Comparison of ENCODE assay signal across 38 cellular contexts in genomic region chr7:4866528-4867496, GRCh38. TPM values are rescaled to one million over a fixed set of nuclear protein-coding genes. Genes with fewer than 3 reads are reported as not detected.
"Had no signal": no experiment of that assay in that cellular context is flagged by ENCODE, and none has a peak within 500 bp of the region (broad histone marks: within the 10 kb centered on the region; RNA-seq: fewer than 3 reads in every experiment).

No MANE protein-coding gene starts in this region.

- H3K36me3 ChIP-seq: Peyer's patch had no signal

- FAIRE-seq: bronchial epithelial cell had no signal

- H3K4me1 ChIP-seq: Peyer's patch had no signal

- ATAC-seq: activated naive CD4-positive, alpha-beta T cell treated with anti-CD3 and anti-CD28 coated beads, Interleukin-2, amount 50 U/mL, for 72 hours; activated T-cell treated with anti-CD3 and anti-CD28 coated beads, Interleukin-2, amount 50 U/mL, for 4 hours; PC-3 had no signal

- H3K27me3 ChIP-seq: Peyer's patch had no signal

- H3K4me3 ChIP-seq: Peyer's patch had no signal

- DNase-seq: activated B cell treated with CpG ODN at 0.5 μM for 24 hours; activated CD4-positive, alpha-beta memory T cell treated with anti-CD3 and anti-CD28 coated beads for 36 hours; activated CD4-positive, alpha-beta T cell treated with anti-CD3 and anti-CD28 coated beads for 4 hours; activated CD4-positive, alpha-beta T cell treated with anti-CD3 and anti-CD28 coated beads, Interleukin-2, amount 50 U/mL, for 1 hour; activated CD4-positive, CD25-positive, alpha-beta regulatory T cell treated with anti-CD3 and anti-CD28 coated beads, Interleukin-2, amount 50 U/mL, for 72 hours; activated CD8-positive, alpha-beta memory T cell treated with anti-CD3 and anti-CD28 coated beads, Interleukin-2, amount 50 U/mL, for 4 hours; activated gamma-delta T cell treated with Interleukin-2 at 50 U/mL for 16 hours; activated naive CD4-positive, alpha-beta T cell treated with anti-CD3 and anti-CD28 coated beads for 36 hours; activated T-cell treated with anti-CD3 and anti-CD28 coated beads for 4 hours; activated T-cell treated with anti-CD3 and anti-CD28 coated beads, Interleukin-2, amount 50 U/mL, for 4 hours; anterior cingulate cortex; IMR-90; Karpas-422; KBM-7; NCI-H1048; NCI-H1105 treated with DMSO at 0.1 percent for 48 hours; NCI-H1436; NCI-H1694; NCI-H1930; NCI-H2081 treated with DMSO at 0.1 percent for 48 hours; NCI-H226; NCI-H446 treated with DMSO at 0.1 percent for 48 hours; NCI-H524; NCI-H69; NCI-H82; PC-3; Peyer's patch; RPMI8226; SIG-M5; SW 1271; T-helper 1 cell; T-helper 2 cell; T-helper 9 cell had no signal

- H3K27ac ChIP-seq: Peyer's patch, VCaP had no signal

RNA-seq across cellular contexts. Expression of gene PAPOLB, which starts 5.0 kb away (rescaled TPM):
- total RNA-seq: activated CD4-positive, alpha-beta memory T cell treated with anti-CD3 and anti-CD28 coated beads for 36 hours; activated naive CD4-positive, alpha-beta T cell treated with anti-CD3 and anti-CD28 coated beads for 36 hours; activated naive CD4-positive, alpha-beta T cell treated with anti-CD3 and anti-CD28 coated beads, Interleukin-2, amount 50 U/mL, for 72 hours; activated T-helper 1 cell treated with anti-CD3 and anti-CD28 coated beads, Interleukin-12 subunit alpha, Interleukin-12 subunit beta, Interleukin-2, Interleukin-4 antibody, amounts not matched to agents 30 ng/mL and 10 ng/mL and 1 ng/mL, durations not matched to agents 14 hours and 24 hours and 36 hours; bronchial epithelial cell; MCF 10A; Peyer's patch had no signal
- polyA plus RNA-seq: IMR-90 had no signal

RNA-seq across cellular contexts. Expression of gene RADIL, which starts 16.7 kb away (rescaled TPM):
- total RNA-seq: activated B cell treated with CpG ODN at 0.5 μM for 24 hours, MCF 10A had no signal
